In genomic region chr11:121723261-121723741, GRCh38 we compare ENCODE assay signal across 8 cellular contexts.
A peak's percentile ranks its signal among the peaks of the same experiment; 100 is the strongest.
DNase-seq lines count a peak whose midpoint lies in the region; ATAC-seq and TF ChIP-seq lines count a peak whose summit lies in the region.

No MANE protein-coding gene starts in this region.

- H3K79me2 ChIP-seq in ACC112 (ENCODE audit: control insufficient read depth, insufficient read depth, low read length, unreplicated experiment) = no peaks in the 10 kb centered on the region

- no peaks in the 10 kb centered on the region for H3K9me3 Mint-ChIP-seq in activated T-cell treated with anti-CD3 and anti-CD28 coated beads, Interleukin-2, amount 50 U/mL, for 4 hours
- H3K9me3 Mint-ChIP-seq in activated naive CD8-positive, alpha-beta T cell treated with anti-CD3 and anti-CD28 coated beads for 36 hours = no peaks in the 10 kb centered on the region

- BruUV-seq in Panc1 (replicated peaks; lab: Mats Ljungman, UMichigan) = no TSS peak

- no peaks in the 10 kb centered on the region for H3K36me3 Mint-ChIP-seq in activated T-cell treated with anti-CD3 and anti-CD28 coated beads, Interleukin-2, amount 50 U/mL, for 4 hours (ENCODE audit: insufficient read depth)
- no peaks in the 10 kb centered on the region for H3K36me3 Mint-ChIP-seq in activated naive CD8-positive, alpha-beta T cell treated with anti-CD3 and anti-CD28 coated beads for 36 hours

- H3K27me3 Mint-ChIP-seq in activated T-cell treated with anti-CD3 and anti-CD28 coated beads, Interleukin-2, amount 50 U/mL, for 4 hours (ENCODE audit: low read depth) = peaks cover 23% of the 10 kb centered on the region
- H3K27me3 Mint-ChIP-seq in activated naive CD8-positive, alpha-beta T cell treated with anti-CD3 and anti-CD28 coated beads for 36 hours = peaks cover 28% of the 10 kb centered on the region

- H3K4me3 ChIP-seq in ACC112 (ENCODE audit: low read depth, low read length) (peak overlapping the region; percentile 78), Panc1 (ENCODE audit: low read depth in 2 of 2, low read length in 2 of 2) (peak overlapping the region in 1 of 2 experiments; percentile 59; a peak in 3 of 4 replicates)

- in situ Hi-C loops in Panc1 (cut with HindIII; ENCODE audit: low pct_unique_long_range_greater_than_20kb, low sequenced_read_pairs) = no loop called here

- POLR2A ChIA-PET in Panc1 (lab: Charles Lee) = no interaction called here

- H3K27ac Mint-ChIP-seq in activated naive CD8-positive, alpha-beta T cell treated with anti-CD3 and anti-CD28 coated beads for 36 hours = no peak overlapping the region

- ATAC-seq in Panc1 (peak; percentile 36; the same call in 1 of the 2 replicates), GM19467 (IDR thresholded peaks at IDR 0.05; ENCODE audit: unreplicated experiment) (no peak)
- no peak for ATAC-seq in activated T-cell treated with anti-CD3 and anti-CD28 coated beads, Interleukin-2, amount 50 U/mL, for 4 hours

- intact Hi-C loops in Panc1 (cut with micrococcal nuclease; ENCODE audit: unreplicated experiment) = no loop called here

- no peaks in the 10 kb centered on the region for H3K9me3 ChIP-seq in Panc1 (ENCODE audit: control insufficient read depth, insufficient read depth, low read depth, low read length)

- H3K27me3 ChIP-seq in ACC112 (ENCODE audit: insufficient read depth, low read length) (no peaks in the 10 kb centered on the region), Panc1 (ENCODE audit: control insufficient read depth, insufficient read depth, low read length) (no peaks in the 10 kb centered on the region)

- H3K4me3 Mint-ChIP-seq in activated T-cell treated with anti-CD3 and anti-CD28 coated beads, Interleukin-2, amount 50 U/mL, for 4 hours = no peak overlapping the region
- no peak overlapping the region for H3K4me3 Mint-ChIP-seq in activated naive CD8-positive, alpha-beta T cell treated with anti-CD3 and anti-CD28 coated beads for 36 hours

- no peak for TF ChIP-seq CTCF in Panc1 (IDR thresholded peaks at IDR 0.05)

- H2AFZ ChIP-seq in ACC112 (ENCODE audit: low read length, unreplicated experiment) = peak overlapping the region; percentile 89

- H3K4me1 ChIP-seq in ACC112 (ENCODE audit: control insufficient read depth, insufficient read depth, low read length, unreplicated experiment) = peaks cover 6% of the 10 kb centered on the region
- peaks cover 12% of the 10 kb centered on the region; the same call in 1 of the 2 replicates for H3K4me1 ChIP-seq in Panc1 (ENCODE audit: control insufficient read depth, insufficient read depth, low read length)

- no peak overlapping the region for H3K27ac ChIP-seq in ACC112 (ENCODE audit: low read depth, low read length)
- no peak overlapping the region for H3K27ac ChIP-seq in Panc1 (ENCODE audit: low read length)

- CTCF ChIA-PET in Panc1 (lab: Charles Lee) = interaction anchor here (0.7 kb wide), 1 partner anchor 53 kb away, joined by 3 read pairs; no protein-coding TSS in a partner anchor

- H3K36me3 ChIP-seq in ACC112 (ENCODE audit: insufficient read depth, low read length) (no peaks in the 10 kb centered on the region; the same call in 1 of the 2 replicates), Panc1 (ENCODE audit: control insufficient read depth, insufficient read depth, low read length) (no peaks in the 10 kb centered on the region)

- no peaks in the 10 kb centered on the region for H3K4me1 Mint-ChIP-seq in activated T-cell treated with anti-CD3 and anti-CD28 coated beads, Interleukin-2, amount 50 U/mL, for 4 hours (ENCODE audit: low read depth)
- no peaks in the 10 kb centered on the region for H3K4me1 Mint-ChIP-seq in activated naive CD8-positive, alpha-beta T cell treated with anti-CD3 and anti-CD28 coated beads for 36 hours

- DNase-seq in Panc1 (ENCODE audit: low read depth, low spot score) = no peak
- DNase-seq in globus pallidus (ENCODE audit: low spot score) = peak; percentile 79
- DNase-seq in occipital lobe (lab: John Stamatoyannopoulos, UW) = peak; percentile 63
- DNase-seq in stimulated activated naive CD4-positive, alpha-beta T cell (lab: John Stamatoyannopoulos, UW) = no peak
- no peak for DNase-seq in activated T-cell treated with anti-CD3 and anti-CD28 coated beads, Interleukin-2, amount 50 U/mL, for 4 hours
- DNase-seq in activated naive CD8-positive, alpha-beta T cell treated with anti-CD3 and anti-CD28 coated beads for 36 hours = no peak

Comparison
In these comparisons a context has a peak if more than half of its experiments do, and no peak if none do; other contexts are left out.
1. DNase-seq: peak in globus pallidus (single experiment) and occipital lobe (single experiment); none in Panc1 (single experiment), stimulated activated naive CD4-positive, alpha-beta T cell (0 of 6), activated T-cell treated with anti-CD3 and anti-CD28 coated beads, Interleukin-2, amount 50 U/mL, for 4 hours (single experiment) and activated naive CD8-positive, alpha-beta T cell treated with anti-CD3 and anti-CD28 coated beads for 36 hours (single experiment).